ENCODE assay signal across 7 cellular contexts in the genomic region with DNA sequence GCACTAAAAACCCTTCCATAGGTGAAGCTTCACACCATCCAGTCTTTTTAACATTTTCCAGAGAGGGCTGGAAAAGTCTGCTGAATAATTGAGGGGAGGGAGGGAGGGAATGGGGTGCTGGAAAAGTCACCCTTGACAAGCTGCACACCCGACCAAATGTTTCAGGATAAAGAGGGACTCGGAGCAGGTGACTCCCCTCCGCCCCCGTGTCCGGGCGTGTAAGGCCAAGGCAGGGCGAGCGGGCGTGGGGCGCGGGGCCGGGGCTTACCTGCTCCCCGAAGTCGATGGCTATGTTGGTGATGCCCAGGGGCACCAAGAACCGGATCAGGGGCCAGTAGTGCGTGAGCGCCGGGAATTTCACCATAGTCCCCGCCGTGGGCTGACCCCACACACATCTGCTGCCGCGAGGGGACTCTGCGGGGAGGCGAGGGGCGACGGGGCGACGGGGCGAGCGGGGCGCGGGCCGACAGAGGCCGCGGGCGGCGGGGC. TPM values are rescaled to one million over a fixed set of nuclear protein-coding genes. Genes with fewer than 3 reads are reported as not detected.
A peak's percentile ranks its signal among the peaks of the same experiment; 100 is the strongest.
DNase-seq lines count a peak whose midpoint lies in the region; ATAC-seq, FAIRE-seq and TF ChIP-seq lines count a peak whose summit lies in the region.

No MANE protein-coding gene starts in this region.

- H3K27ac ChIP-seq in RWPE2 (ENCODE audit: poor library complexity, severe bottlenecking): peak overlapping the region; percentile 53
- H3K27ac ChIP-seq in kidney (ENCODE audit: low read depth in 2 of 2, low read length in 2 of 2): no peak overlapping the region

- in situ Hi-C loops in astrocyte of the cerebellum (cut with HindIII; ENCODE audit: low sequenced_read_pairs): loop anchor here (5.0 kb wide), 1 partner anchor 131 kb away; no protein-coding TSS in a partner anchor

- peaks cover 2% of the 10 kb centered on the region for H3K9me3 ChIP-seq in RWPE2 (ENCODE audit: severe bottlenecking)
- no peaks in the 10 kb centered on the region for H3K9me3 ChIP-seq in kidney (ENCODE audit: control insufficient read depth in 1 of 2, low read length in 2 of 2)

- TF ChIP-seq CTCF in RWPE2 (IDR thresholded peaks at IDR 0.05; ENCODE audit: poor library complexity, severe bottlenecking) (no peak), astrocyte of the cerebellum (IDR thresholded peaks at IDR 0.05; ENCODE audit: low read depth, low read length, missing control alignments) (no peak), kidney (IDR thresholded peaks at IDR 0.05; ENCODE audit: borderline replicate concordance, extremely low read depth, insufficient read depth) (no peak)

- DNase-seq in RWPE2 (ENCODE audit: low spot score): no peak
- no peak for DNase-seq in astrocyte of the cerebellum (ENCODE audit: low read depth)
- peak; percentile 79 for DNase-seq in kidney
- DNase-seq in stimulated activated CD4-positive, alpha-beta T cell treated with anti-CD3 and anti-CD28 coated beads, Interleukin-1b, Interleukin-23, amount 100 ng/mL, for 48 hours: peak; percentile 39
- DNase-seq in central memory CD4-positive, alpha-beta T cell: no peak

- peak overlapping the region; percentile 54 to 60 for H3K9ac ChIP-seq in kidney (ENCODE audit: low read length in 2 of 2)

- ATAC-seq in GM18870 (IDR thresholded peaks at IDR 0.05; ENCODE audit: unreplicated experiment): peak; percentile 11
- ATAC-seq in HG02798 (IDR thresholded peaks at IDR 0.05; ENCODE audit: poor library complexity, unreplicated experiment): peak; percentile 11
- peak; percentile 17 for ATAC-seq in RWPE2 (ENCODE audit: low read depth)

- FAIRE-seq in kidney (lab: Jason Lieb, UNC): no peak

- peaks cover 12% of the 10 kb centered on the region for H3K4me1 ChIP-seq in RWPE2 (ENCODE audit: insufficient read depth, poor library complexity, severe bottlenecking)
- peaks cover 0 to 4% of the 10 kb centered on the region in 2 donors for H3K4me1 ChIP-seq in kidney (ENCODE audit: control insufficient read depth in 1 of 2, insufficient read depth in 1 of 2, low read depth in 1 of 2, low read length in 2 of 2)

- H3K36me3 ChIP-seq in RWPE2 (ENCODE audit: low read depth): no peaks in the 10 kb centered on the region
- no peaks in the 10 kb centered on the region for H3K36me3 ChIP-seq in kidney (ENCODE audit: control insufficient read depth in 1 of 2, insufficient read depth in 2 of 2, low read length in 2 of 2)

- intact Hi-C loops in kidney (cut with DNase I): no loop called here

- H3K4me3 ChIP-seq in RWPE2 (ENCODE audit: severe bottlenecking): peak overlapping the region; percentile 94
- H3K4me3 ChIP-seq in astrocyte of the cerebellum (ENCODE audit: low read depth, low read length): peak overlapping the region; percentile 71
- H3K4me3 ChIP-seq in kidney (ENCODE audit: low read length in 2 of 2): peak overlapping the region; percentile 66 to 84

- no peaks in the 10 kb centered on the region for H3K27me3 ChIP-seq in RWPE2 (ENCODE audit: insufficient read depth, poor library complexity, severe bottlenecking)

RNA-seq across cellular contexts. Expression of a gene that starts 0.5 kb away (rescaled TPM):
- total RNA-seq in kidney: 44.6 TPM
- 19.0 TPM for polyA plus RNA-seq in kidney (ENCODE audit: insufficient read depth, low read depth, low replicate concordance)

Comparison
In these comparisons a context has a peak if more than half of its experiments do, and no peak if none do; other contexts are left out.
1. DNase-seq: peak in kidney (single experiment) and stimulated activated CD4-positive, alpha-beta T cell treated with anti-CD3 and anti-CD28 coated beads, Interleukin-1b, Interleukin-23, amount 100 ng/mL, for 48 hours (single experiment); none in RWPE2 (single experiment), astrocyte of the cerebellum (single experiment) and central memory CD4-positive, alpha-beta T cell (single experiment).
2. Peak in every context shown above with its lines, with median percentiles within 50 percentile points of each other: ATAC-seq and H3K4me3 ChIP-seq.